Comparison of ENCODE assay signal across 1 cellular context in genomic region chr7:42913591-42913990, GRCh38.
TF ChIP-seq lines count a peak whose summit lies in the region.

No MANE protein-coding gene starts in this region.

TF ChIP-seq in endothelial cell of umbilical vein, 7 proteins besides CTCF, POLR2A, EP300 and RAD21:
- TF ChIP-seq JUN (IDR thresholded peaks at IDR 0.05; ENCODE audit: borderline replicate concordance, insufficient read depth, insufficient read length, low read depth): no peak
- TF ChIP-seq EZH2 (IDR thresholded peaks at IDR 0.05; ENCODE audit: borderline replicate concordance, low read depth, low read length, severe bottlenecking): no peak
- no peak for TF ChIP-seq MAX (IDR thresholded peaks at IDR 0.05; ENCODE audit: insufficient read depth, insufficient read length)
- TF ChIP-seq FOS (IDR thresholded peaks at IDR 0.05; ENCODE audit: borderline replicate concordance, insufficient read depth, low read length): no peak
- TF ChIP-seq GATA2 (IDR thresholded peaks at IDR 0.05; ENCODE audit: insufficient read depth, insufficient read length, low read depth, low read length): no peak
- no peak for TF ChIP-seq POLR2AphosphoS5 (IDR thresholded peaks at IDR 0.05; ENCODE audit: insufficient read depth, low read depth, low read length)
- TF ChIP-seq MYC (IDR thresholded peaks at IDR 0.05; ENCODE audit: low read depth, low read length): no peak
